18 cellular contexts compared by ENCODE assay signal in genomic region chr7:73850212-73850611, GRCh38. TPM values are rescaled to one million over a fixed set of nuclear protein-coding genes. Genes with fewer than 3 reads are reported as not detected.
A peak's percentile ranks its signal among the peaks of the same experiment; 100 is the strongest.
DNase-seq lines count a peak whose midpoint lies in the region; ATAC-seq, FAIRE-seq and TF ChIP-seq lines count a peak whose summit lies in the region.
"Had no signal": no experiment of that assay in that cellular context is flagged by ENCODE, and none has a peak within 500 bp of the region (broad histone marks: within the 10 kb centered on the region; RNA-seq: fewer than 3 reads in every experiment).

No MANE protein-coding gene starts in this region.

- H3F3A ChIP-seq in MM.1S (ENCODE audit: insufficient read depth, low read length) = peaks cover 21% of the 10 kb centered on the region

- H3K9me2 ChIP-seq in HCT116 (ENCODE audit: insufficient read depth) = no peaks in the 10 kb centered on the region
- no peaks in the 10 kb centered on the region for H3K9me2 ChIP-seq in MM.1S (replicated peaks; ENCODE audit: insufficient read depth, low read length)

- H3K27ac ChIP-seq in HCT116 (ENCODE audit: low read depth, low read length) (peak overlapping the region; percentile 94), ascending aorta (peak overlapping the region; percentile 68 to 82), keratinocyte (ENCODE audit: control insufficient read depth, insufficient read depth, low read length) (peak overlapping the region; percentile 98), skin epidermis (peak overlapping the region in 16 of 21 experiments; percentile 16 to 94 (median 74)), MM.1S (ENCODE audit: low read length) (no peak overlapping the region; the same call in 1 of the 2 replicates)
- H3K27ac ChIP-seq: adrenal gland had no signal

- TF ChIP-seq CTCF in HCT116 (IDR thresholded peaks at IDR 0.05 in 2 of 3, conservative IDR thresholded peaks at IDR 0.05 in 1 of 3; ENCODE audit: borderline replicate concordance in 1 of 3, insufficient read depth in 1 of 3, low read depth in 2 of 3, low read length in 2 of 3) = no peak
- TF ChIP-seq CTCF in ascending aorta (IDR thresholded peaks at IDR 0.05) = no peak
- no peak for TF ChIP-seq CTCF in keratinocyte (optimal IDR thresholded peaks at IDR 0.05 in 1 of 3, IDR thresholded peaks at IDR 0.05 in 1 of 3, conservative IDR thresholded peaks at IDR 0.05 in 1 of 3; ENCODE audit: extremely low read depth in 1 of 3, insufficient read depth in 2 of 3, low read length in 3 of 3)
- no peak for TF ChIP-seq CTCF in MM.1S (IDR thresholded peaks at IDR 0.05; ENCODE audit: low read length)

- peak overlapping the region; percentile 61 for H3K9ac ChIP-seq in HCT116 (ENCODE audit: low read length)
- peak overlapping the region; percentile 88 for H3K9ac ChIP-seq in keratinocyte (ENCODE audit: control insufficient read depth, extremely low read depth, insufficient read depth, low read length)
- no peak overlapping the region for H3K9ac ChIP-seq in MM.1S (ENCODE audit: low read length)

- dilution Hi-C loops in keratinocyte (cut with MboI; ENCODE audit: extremely low pct_ligation_motif_present, low sequenced_read_pairs) = loop anchor here (25.0 kb wide), 1 partner anchor 112 kb away; no protein-coding TSS in a partner anchor

- ATAC-seq in HCT116 (no peak), GM18498 (IDR thresholded peaks at IDR 0.05; ENCODE audit: unreplicated experiment) (no peak), GM21447 (IDR thresholded peaks at IDR 0.05; ENCODE audit: unreplicated experiment) (no peak)

- H3K79me2 ChIP-seq in HCT116 (ENCODE audit: insufficient read depth, low read length) (no peaks in the 10 kb centered on the region), keratinocyte (ENCODE audit: control insufficient read depth, insufficient read depth, low read length) (no peaks in the 10 kb centered on the region), MM.1S (ENCODE audit: low read length) (no peaks in the 10 kb centered on the region)

- no peak for TF ChIP-seq RAD21 in HCT116 (IDR thresholded peaks at IDR 0.05; ENCODE audit: low read depth)

- intact Hi-C loops in HCT116 (cut with micrococcal nuclease) (loop anchor here (10.0 kb wide), 1 partner anchor 225 kb away; the partner anchor contains the start of gene MLXIPL), ascending aorta (cut with DNase I) (loop anchor here (5.0 kb wide), 1 partner anchor 113 kb away; the partner anchor contains the start of gene ABHD11)

- RAD21 ChIA-PET in HCT116 (lab: Charles Lee; ENCODE audit: low non-redundant PET in 1 of 2, low total read pairs in 2 of 2, uncharacterized antibody in 2 of 2, unreplicated experiment in 2 of 2) = interaction anchor here in 1 of 2 experiments (0.8 to 2.1 kb wide), 5 partner anchors 8 to 109 kb away, joined by 3 to 7 read pairs (median 3); partner anchors contain the start of gene METTL27

- peak overlapping the region; percentile 56 for H3K4me2 ChIP-seq in HCT116 (ENCODE audit: low read length)
- H3K4me2 ChIP-seq in keratinocyte (ENCODE audit: control insufficient read depth, extremely low read depth, insufficient read depth, low read depth, low read length) = no peak overlapping the region
- no peak overlapping the region for H3K4me2 ChIP-seq in MM.1S (ENCODE audit: low read depth, low read length)

- no TSS peak for BruUV-seq in HCT116 (replicated peaks; lab: Mats Ljungman, UMichigan)

- H2AFZ ChIP-seq in HCT116 (ENCODE audit: low read depth, low read length, poor library complexity, severe bottlenecking) = no peak overlapping the region
- no peak overlapping the region for H2AFZ ChIP-seq in keratinocyte (ENCODE audit: control insufficient read depth, low read length)
- no peak overlapping the region for H2AFZ ChIP-seq in MM.1S (ENCODE audit: low read length)

- H3K4me3 ChIP-seq in HCT116 (replicated peaks in 1 of 2; ENCODE audit: low read depth in 1 of 2, low read length in 2 of 2) (no peak overlapping the region), ascending aorta (no peak overlapping the region), keratinocyte (ENCODE audit: control insufficient read depth in 2 of 3, extremely low read depth in 1 of 3, insufficient read depth in 2 of 3, low read depth in 1 of 3, low read length in 3 of 3) (no peak overlapping the region), skin epidermis (no peak overlapping the region), MM.1S (ENCODE audit: low read length) (no peak overlapping the region)
- H3K4me3 ChIP-seq: adrenal gland had no signal

- H3K9me1 ChIP-seq in keratinocyte (ENCODE audit: control insufficient read depth, extremely low read depth, insufficient read depth, low read length) = no peaks in the 10 kb centered on the region

- no peak for TF ChIP-seq POLR2A in HCT116 (IDR thresholded peaks at IDR 0.05; ENCODE audit: borderline replicate concordance, extremely low read depth, insufficient read depth, insufficient read length)

- POLR2A ChIA-PET in HCT116 (lab: Charles Lee) = interaction anchor here (0.8 to 2.7 kb wide), 8 partner anchors 9 to 238 kb away, joined by 3 to 50 read pairs (median 5); partner anchors contain the start of genes ABHD11, CLDN4 and METTL27

- no peaks in the 10 kb centered on the region for H4K20me1 ChIP-seq in HCT116 (ENCODE audit: insufficient read depth)
- no peaks in the 10 kb centered on the region for H4K20me1 ChIP-seq in keratinocyte (ENCODE audit: control insufficient read depth, extremely low read depth, insufficient read depth, low read length)
- H4K20me1 ChIP-seq in MM.1S (ENCODE audit: insufficient read depth, low read length) = no peaks in the 10 kb centered on the region

- CTCF ChIA-PET in HCT116 (lab: Charles Lee) = interaction anchor here (1.1 to 1.7 kb wide), 6 partner anchors 8 to 243 kb away, joined by 3 to 18 read pairs (median 5); partner anchors contain the start of gene METTL27

- no peak for FAIRE-seq in keratinocyte (lab: Jason Lieb, UNC)
- FAIRE-seq: GM18507, H1 had no signal

- DNase-seq in HCT116 (ENCODE audit: low read depth, low spot score) (no peak), ascending aorta (ENCODE audit: low spot score in 2 of 2) (no peak), keratinocyte (ENCODE audit: low read depth, low spot score) (no peak), MM.1S (no peak), HCEC 1CT (no peak)
- DNase-seq: activated T-cell treated with anti-CD3 and anti-CD28 coated beads, Interleukin-2, amount 50 U/mL, for 48 hours; adrenal gland; CD4-positive, alpha-beta T cell; cortex of kidney; midbrain; T-cell had no signal

- H3K36me3 ChIP-seq in HCT116 (ENCODE audit: control insufficient read depth in 1 of 2, insufficient read depth in 2 of 2, low read length in 2 of 2) (no peaks in the 10 kb centered on the region), ascending aorta (no peaks in the 10 kb centered on the region), keratinocyte (ENCODE audit: control insufficient read depth in 2 of 2, extremely low read depth in 1 of 2, insufficient read depth in 2 of 2, low read length in 2 of 2) (no peaks in the 10 kb centered on the region), MM.1S (replicated peaks; ENCODE audit: insufficient read depth, low read length) (no peaks in the 10 kb centered on the region)
- H3K36me3 ChIP-seq: adrenal gland had no signal

- H3K27me3 ChIP-seq in HCT116 (ENCODE audit: insufficient read depth, low read length) (no peaks in the 10 kb centered on the region), ascending aorta (no peaks in the 10 kb centered on the region), keratinocyte (ENCODE audit: control insufficient read depth, extremely low read depth, insufficient read depth, low read length) (no peaks in the 10 kb centered on the region), MM.1S (replicated peaks; ENCODE audit: insufficient read depth, low read length) (peaks cover 5% of the 10 kb centered on the region; the same call in 1 of the 2 replicates)
- H3K27me3 ChIP-seq: adrenal gland had no signal

- peaks cover 42 to 64% of the 10 kb centered on the region in 2 experiments for H3K4me1 ChIP-seq in HCT116 (ENCODE audit: control insufficient read depth in 1 of 2, insufficient read depth in 2 of 2, low read length in 2 of 2)
- H3K4me1 ChIP-seq in ascending aorta = peaks cover 0 to 9% of the 10 kb centered on the region in 2 donors
- H3K4me1 ChIP-seq in keratinocyte (ENCODE audit: control insufficient read depth, extremely low read depth, insufficient read depth, low read length) = peaks cover 50% of the 10 kb centered on the region
- peaks cover 30% of the 10 kb centered on the region for H3K4me1 ChIP-seq in MM.1S (ENCODE audit: low read length)

- no peaks in the 10 kb centered on the region for H3K9me3 ChIP-seq in HCT116 (ENCODE audit: control insufficient read depth in 1 of 2, insufficient read depth in 1 of 2, low read depth in 1 of 2, low read length in 2 of 2)
- no peaks in the 10 kb centered on the region for H3K9me3 ChIP-seq in ascending aorta
- no peaks in the 10 kb centered on the region for H3K9me3 ChIP-seq in keratinocyte (ENCODE audit: control insufficient read depth, low read depth, low read length)
- no peaks in the 10 kb centered on the region for H3K9me3 ChIP-seq in MM.1S (replicated peaks; ENCODE audit: insufficient read depth, low read length)
- H3K9me3 ChIP-seq: adrenal gland had no signal

RNA-seq across cellular contexts. Expression of gene METTL27, which starts 7.9 kb away (rescaled TPM):
- total RNA-seq in HCT116 (2021; ENCODE audit: unreplicated experiment) (30.4 TPM), ascending aorta (not detected)
- polyA plus RNA-seq in HCT116 (2012) = 36.9 and 40.2 TPM in 2 replicates
- 0.90 to 1.4 TPM (median 0.97 TPM) in 3 replicates for polyA plus RNA-seq in keratinocyte
- polyA plus RNA-seq in keratinocyte (2011; ENCODE audit: low read depth) = not detected
- polyA plus RNA-seq in keratinocyte (2011; cell fraction: cytosol; rRNA removed) = 0.29 and 1.1 TPM in 2 replicates
- 1.5 and 1.8 TPM in 2 replicates for polyA plus RNA-seq in keratinocyte (2011; cell fraction: nucleus; rRNA removed)
- 0.90 and 2.2 TPM in 2 replicates for polyA plus RNA-seq in keratinocyte (2012; ENCODE audit: low replicate concordance)
- 0.69 to 1.2 TPM (median 1.2 TPM) in 3 replicates for polyA minus RNA-seq in keratinocyte
- not detected for polyA minus RNA-seq in keratinocyte (2011; cell fraction: cytosol; rRNA and poly(A)+ RNA removed)
- polyA minus RNA-seq in keratinocyte (2011; cell fraction: nucleus; rRNA and poly(A)+ RNA removed) = 1.1 and 1.3 TPM in 2 replicates

RNA-seq across cellular contexts. Expression of gene TMEM270, which starts 10.7 kb away (rescaled TPM):
- total RNA-seq in HCT116 (2021; ENCODE audit: unreplicated experiment) = 1.1 TPM
- 0.81 and 0.85 TPM in 2 replicates for polyA plus RNA-seq in HCT116 (2012)
- not detected for total RNA-seq in ascending aorta
- not detected in 3 replicates for polyA plus RNA-seq in keratinocyte
- polyA plus RNA-seq in keratinocyte (2011; ENCODE audit: low read depth) = not detected
- polyA plus RNA-seq in keratinocyte (2011; cell fraction: cytosol; rRNA removed) = not detected in 2 replicates
- polyA plus RNA-seq in keratinocyte (2011; cell fraction: nucleus; rRNA removed) = not detected in 2 replicates
- not detected in 2 replicates for polyA plus RNA-seq in keratinocyte (2012; ENCODE audit: low replicate concordance)
- polyA minus RNA-seq in keratinocyte = not detected in 3 replicates
- polyA minus RNA-seq in keratinocyte (2011; cell fraction: cytosol; rRNA and poly(A)+ RNA removed) = not detected
- polyA minus RNA-seq in keratinocyte (2011; cell fraction: nucleus; rRNA and poly(A)+ RNA removed) = not detected in 2 replicates
- total RNA-seq: adrenal gland; CD4-positive, alpha-beta T cell; H1; NCI-H460; progenitor cell of endocrine pancreas; T-cell had no signal

RNA-seq across cellular contexts. Expression of gene CLDN4, which starts 19.4 kb away (rescaled TPM):
- 234 TPM for total RNA-seq in HCT116 (2021; ENCODE audit: unreplicated experiment)
- polyA plus RNA-seq in HCT116 (2012) = 401 and 646 TPM in 2 replicates
- 0.21 TPM for total RNA-seq in ascending aorta
- 7.2 to 14.8 TPM (median 13.7 TPM) in 3 replicates for polyA plus RNA-seq in keratinocyte
- polyA plus RNA-seq in keratinocyte (2011; ENCODE audit: low read depth) = 69.0 TPM
- polyA plus RNA-seq in keratinocyte (2011; cell fraction: cytosol; rRNA removed) = 5.5 and 5.8 TPM in 2 replicates
- 34.2 and 53.7 TPM in 2 replicates for polyA plus RNA-seq in keratinocyte (2011; cell fraction: nucleus; rRNA removed)
- 15.7 and 440 TPM in 2 replicates for polyA plus RNA-seq in keratinocyte (2012; ENCODE audit: low replicate concordance)
- 7.8 to 16.4 TPM (median 9.5 TPM) in 3 replicates for polyA minus RNA-seq in keratinocyte
- polyA minus RNA-seq in keratinocyte (2011; cell fraction: cytosol; rRNA and poly(A)+ RNA removed) = 21.9 TPM
- polyA minus RNA-seq in keratinocyte (2011; cell fraction: nucleus; rRNA and poly(A)+ RNA removed) = 22.1 and 37.5 TPM in 2 replicates

Comparison
In these comparisons a context has a peak if more than half of its experiments do, and no peak if none do; other contexts are left out.
1. RNA of gene METTL27, which starts 7.9 kb away (total RNA-seq): 30.4 TPM in HCT116 (single experiment); not detected in ascending aorta (single experiment); every median in the first group is over 10 times any median in the second.
2. RNA of gene CLDN4, which starts 19.4 kb away (total RNA-seq): 234 TPM in HCT116 (single experiment); 0.21 TPM in ascending aorta (single experiment); every median in the first group is over 100 times any median in the second.